8 cellular contexts compared by ENCODE assay signal in the genomic region with DNA sequence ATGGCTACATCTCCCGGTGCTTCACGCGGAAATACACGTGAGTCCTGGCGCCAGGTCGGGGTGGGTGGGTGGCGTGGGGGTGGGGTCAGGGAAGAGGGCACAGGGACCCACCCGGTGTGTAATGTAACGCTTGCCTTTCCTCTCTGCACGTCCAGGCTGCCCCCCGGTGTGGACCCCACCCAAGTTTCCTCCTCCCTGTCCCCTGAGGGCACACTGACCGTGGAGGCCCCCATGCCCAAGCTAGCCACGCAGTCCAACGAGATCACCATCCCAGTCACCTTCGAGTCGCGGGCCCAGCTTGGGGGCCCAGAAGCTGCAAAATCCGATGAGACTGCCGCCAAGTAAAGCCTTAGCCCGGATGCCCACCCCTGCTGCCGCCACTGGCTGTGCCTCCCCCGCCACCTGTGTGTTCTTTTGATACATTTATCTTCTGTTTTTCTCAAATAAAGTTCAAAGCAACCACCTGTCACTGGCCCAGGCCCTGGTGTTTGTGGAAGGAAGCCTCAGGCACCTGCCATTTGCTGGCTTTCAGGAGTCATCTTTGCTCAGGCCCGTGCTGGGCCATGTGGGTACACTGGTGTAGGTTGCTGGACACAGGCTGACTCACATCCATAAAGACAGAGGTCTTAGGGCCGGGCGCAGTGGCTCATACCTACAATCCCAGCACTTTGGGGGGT.
DNase-seq lines count a peak whose midpoint lies in the region; ATAC-seq lines count a peak whose summit lies in the region.

No MANE protein-coding gene starts in this region.

- H3K27ac ChIP-seq in iPS-18a (ENCODE audit: low read length): peak overlapping the region; percentile 22

- H3K4me1 ChIP-seq in iPS-18a (ENCODE audit: control insufficient read depth, low read depth, low read length): peaks cover 7% of the 10 kb centered on the region

- H3K4me1 Mint-ChIP-seq in stimulated activated memory B cell treated with anti-CD40 and anti-IgM and Interleukin-4, amounts not matched to agents 10 μg/mL and 1 μg/mL and 100 μg/mL, for 72 hours: peaks cover 15% of the 10 kb centered on the region

- H3K36me3 Mint-ChIP-seq in stimulated activated memory B cell treated with anti-CD40 and anti-IgM and Interleukin-4, amounts not matched to agents 10 μg/mL and 1 μg/mL and 100 μg/mL, for 72 hours: no peaks in the 10 kb centered on the region

- no peaks in the 10 kb centered on the region for H3K36me3 ChIP-seq in iPS-18a (ENCODE audit: control insufficient read depth, low read depth, low read length)

- peak; percentile 20 for DNase-seq in stimulated activated CD4-positive, alpha-beta T cell treated with anti-CD3 and anti-CD28 coated beads, Interleukin-15, amount 100 ng/mL, for 24 hours
- DNase-seq in stimulated activated CD4-positive, alpha-beta T cell treated with anti-CD3 and anti-CD28 coated beads, Interleukin-12 subunit alpha, Interleukin-12 subunit beta, amount 100 ng/mL, for 4 hours: no peak
- DNase-seq in activated T-cell treated with anti-CD3 and anti-CD28 coated beads, Interleukin-2, amount 50 U/mL, for 48 hours: peak; percentile 42 to 46
- DNase-seq in KG1 (lab: John Stamatoyannopoulos, UW): no peak
- no peak for DNase-seq in NCI-H2029 treated with DMSO at 0.1 percent for 48 hours (lab: John Stamatoyannopoulos, UW)

- H3K27me3 ChIP-seq in iPS-18a (ENCODE audit: control insufficient read depth, insufficient read depth, low read length): peaks cover 14% of the 10 kb centered on the region

- peaks cover 8% of the 10 kb centered on the region for H3K27me3 Mint-ChIP-seq in stimulated activated memory B cell treated with anti-CD40 and anti-IgM and Interleukin-4, amounts not matched to agents 10 μg/mL and 1 μg/mL and 100 μg/mL, for 72 hours

- no peaks in the 10 kb centered on the region for H3K9me3 ChIP-seq in iPS-18a (ENCODE audit: control insufficient read depth, low read depth, low read length)

- H3K27ac Mint-ChIP-seq in stimulated activated memory B cell treated with anti-CD40 and anti-IgM and Interleukin-4, amounts not matched to agents 10 μg/mL and 1 μg/mL and 100 μg/mL, for 72 hours: peak overlapping the region; percentile 84

- ATAC-seq in stimulated activated memory B cell treated with anti-CD40 and anti-IgM and Interleukin-4, amounts not matched to agents 10 μg/mL and 1 μg/mL and 100 μg/mL, for 72 hours: no peak
- ATAC-seq in GM21390 (IDR thresholded peaks at IDR 0.05; ENCODE audit: unreplicated experiment): no peak

- peak overlapping the region; percentile 56 for H3K9ac ChIP-seq in iPS-18a (ENCODE audit: low read length)

- no peaks in the 10 kb centered on the region for H3K9me3 Mint-ChIP-seq in stimulated activated memory B cell treated with anti-CD40 and anti-IgM and Interleukin-4, amounts not matched to agents 10 μg/mL and 1 μg/mL and 100 μg/mL, for 72 hours

- peak overlapping the region; percentile 83 for H3K4me3 Mint-ChIP-seq in stimulated activated memory B cell treated with anti-CD40 and anti-IgM and Interleukin-4, amounts not matched to agents 10 μg/mL and 1 μg/mL and 100 μg/mL, for 72 hours

- peak overlapping the region; percentile 68 for H3K4me3 ChIP-seq in iPS-18a (ENCODE audit: low read length)

Comparison
In these comparisons a context has a peak if more than half of its experiments do, and no peak if none do; other contexts are left out.
1. DNase-seq: peak in stimulated activated CD4-positive, alpha-beta T cell treated with anti-CD3 and anti-CD28 coated beads, Interleukin-15, amount 100 ng/mL, for 24 hours (single experiment) and activated T-cell treated with anti-CD3 and anti-CD28 coated beads, Interleukin-2, amount 50 U/mL, for 48 hours (2 of 2); none in stimulated activated CD4-positive, alpha-beta T cell treated with anti-CD3 and anti-CD28 coated beads, Interleukin-12 subunit alpha, Interleukin-12 subunit beta, amount 100 ng/mL, for 4 hours (single experiment), KG1 (single experiment) and NCI-H2029 treated with DMSO at 0.1 percent for 48 hours (single experiment).